ENCODE assay signal across 8 cellular contexts in the genomic region with DNA sequence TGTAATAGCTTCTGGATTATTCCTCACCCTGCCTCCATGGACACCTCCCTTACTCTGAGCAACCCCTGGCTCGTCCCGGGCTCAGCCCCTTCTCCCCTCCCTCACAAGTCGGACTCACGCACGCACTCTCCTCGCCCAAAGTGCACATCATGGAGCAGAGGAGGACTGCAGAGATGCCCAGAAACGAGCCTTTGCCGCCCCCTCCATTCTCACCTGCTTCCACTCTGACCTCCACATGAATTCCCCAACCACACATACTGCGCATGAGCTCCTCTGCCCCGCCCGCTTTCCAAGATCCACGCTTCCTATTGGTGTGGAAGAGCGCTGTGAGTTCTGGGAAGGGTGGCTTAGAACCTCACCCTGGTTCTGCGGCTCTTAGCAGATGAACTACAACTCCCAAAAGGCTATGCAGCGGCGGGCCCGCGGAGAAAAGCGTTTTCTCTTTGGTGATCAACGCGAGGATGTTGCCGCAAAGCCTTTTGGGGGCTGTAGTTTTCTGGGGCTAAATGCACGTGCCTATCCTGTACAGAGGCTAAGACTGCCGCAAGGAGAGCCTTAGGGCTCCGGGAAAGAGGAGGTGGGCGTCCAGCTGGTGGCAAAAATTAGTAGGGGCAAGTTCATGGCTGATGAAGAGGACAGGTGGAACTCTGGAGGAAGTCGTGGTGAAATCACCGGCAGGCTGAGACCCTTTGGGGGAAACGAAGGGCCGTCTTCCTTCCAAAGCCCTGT. TPM values are rescaled to one million over a fixed set of nuclear protein-coding genes. Genes with fewer than 3 reads are reported as not detected.
DNase-seq lines count a peak whose midpoint lies in the region; ATAC-seq and TF ChIP-seq lines count a peak whose summit lies in the region.

A gene (minus strand): TSS at position 261 of the 729 bp plus-strand sequence. CDS start 1,618 bp downstream, outside the sequence.

- TF ChIP-seq CTCF in GM13976 (IDR thresholded peaks at IDR 0.05; ENCODE audit: borderline replicate concordance, control extremely low read depth, extremely low read depth, insufficient read depth, missing control alignments) (no peak), progenitor cell of endocrine pancreas (IDR thresholded peaks at IDR 0.05; ENCODE audit: unreplicated experiment) (no peak)

- H3K27ac Mint-ChIP-seq in progenitor cell of endocrine pancreas: peak within 1 kb of the TSS; percentile 94

- H3K36me3 Mint-ChIP-seq in progenitor cell of endocrine pancreas (ENCODE audit: insufficient read depth): peaks cover 4% of the 10 kb centered on the region

- DNase-seq in GM13976 (ENCODE audit: low spot score): peak; percentile 96
- peak; percentile 98 for DNase-seq in NCI-H146 treated with DMSO at 0.1 percent for 48 hours (lab: John Stamatoyannopoulos, UW; ENCODE audit: unreplicated experiment)
- peak; percentile 97 for DNase-seq in amniotic epithelial cell (ENCODE audit: low read depth)
- peak; percentile 96 for DNase-seq in left cardiac atrium
- peak; percentile 88 for DNase-seq in progenitor cell of endocrine pancreas (ENCODE audit: low spot score, unreplicated experiment)
- peak; percentile 97 for DNase-seq in ureter (ENCODE audit: low spot score)

- in situ Hi-C loops in GM13976 (cut with MboI; ENCODE audit: low sequenced_read_pairs, unreplicated experiment): loop anchor here (25.0 kb wide), 1 partner anchor 273 kb away; a partner anchor contains a TSS

- H3K4me1 Mint-ChIP-seq in progenitor cell of endocrine pancreas (ENCODE audit: low read depth): peaks cover 10% of the 10 kb centered on the region

- ATAC-seq in HG02870 (IDR thresholded peaks at IDR 0.05; ENCODE audit: unreplicated experiment): peak; percentile 99
- ATAC-seq in left cardiac atrium: peak; percentile 100

- peak within 1 kb of the TSS; percentile 99 for H3K4me3 Mint-ChIP-seq in progenitor cell of endocrine pancreas (ENCODE audit: low read depth)

- intact Hi-C loops in T-helper 1 cell treated with Interleukin-12 subunit alpha and Interleukin-12 subunit beta and Interleukin-4 antibody, amounts not matched to agents 30 ng/mL and 1 ng/mL, for 36 hours (cut with micrococcal nuclease): loop anchor here (1.0 to 10.0 kb wide), 11 partner anchors 52 to 680 kb away; a partner anchor contains a TSS
- intact Hi-C loops in left cardiac atrium (cut with DNase I): no loop called here

- no peaks in the 10 kb centered on the region for H3K27me3 Mint-ChIP-seq in progenitor cell of endocrine pancreas

- peaks cover 6% of the 10 kb centered on the region for H3K9me3 Mint-ChIP-seq in progenitor cell of endocrine pancreas (ENCODE audit: low read depth)

RNA-seq across cellular contexts. Expression of the gene that starts here (rescaled TPM):
- total RNA-seq in T-helper 1 cell treated with Interleukin-12 subunit alpha and Interleukin-12 subunit beta and Interleukin-4 antibody, amounts not matched to agents 30 ng/mL and 1 ng/mL, for 36 hours: 190 and 197 TPM in 2 replicates
- total RNA-seq in left cardiac atrium (100 to 1,000 TPM; 203 to 215 TPM), progenitor cell of endocrine pancreas (168 and 169 TPM in 2 replicates), ureter (172 TPM)

Comparison
In these comparisons a context has a peak if more than half of its experiments do, and no peak if none do; other contexts are left out.
1. Peak in every context shown above with its lines: DNase-seq and ATAC-seq.